ENCODE assay signal across 20 cellular contexts in genomic region chr2:188199716-188200128, GRCh38.
DNase-seq lines count a peak whose midpoint lies in the region; FAIRE-seq and TF ChIP-seq lines count a peak whose summit lies in the region.
"Had no signal": no experiment of that assay in that cellular context is flagged by ENCODE, and none has a peak within 500 bp of the region (broad histone marks: within the 10 kb centered on the region; RNA-seq: fewer than 3 reads in every experiment).

No MANE protein-coding gene starts in this region.

- H3K9me1 ChIP-seq in keratinocyte (ENCODE audit: control insufficient read depth, extremely low read depth, insufficient read depth, low read length): no peaks in the 10 kb centered on the region

- H3K36me3 Mint-ChIP-seq in activated naive CD8-positive, alpha-beta T cell treated with anti-CD3 and anti-CD28 coated beads for 36 hours: no peaks in the 10 kb centered on the region
- H3K36me3 Mint-ChIP-seq: activated naive CD4-positive, alpha-beta T cell treated with anti-CD3 and anti-CD28 coated beads, Interleukin-2, amount 50 U/mL, for 72 hours; neural progenitor cell had no signal

- DNase-seq in AG08395 (ENCODE audit: low spot score) (peak; percentile 92), HTR-8/SVneo (ENCODE audit: insufficient read length, low spot score) (peak; percentile 81), mammary epithelial cell (peak; percentile 87), keratinocyte (ENCODE audit: low read depth, low spot score) (peak; percentile 56), SKM-1 (lab: John Stamatoyannopoulos, UW; ENCODE audit: unreplicated experiment) (no peak), H7 (no peak)
- no peak for DNase-seq in activated naive CD8-positive, alpha-beta T cell treated with anti-CD3 and anti-CD28 coated beads for 36 hours
- DNase-seq in stimulated activated naive CD4-positive, alpha-beta T cell treated with Interleukin-2 at 50 U/mL for 16 hours (lab: John Stamatoyannopoulos, UW): no peak
- DNase-seq: activated CD8-positive, alpha-beta T cell treated with anti-CD3 and anti-CD28 coated beads for 36 hours; BE2C; effector memory CD8-positive, alpha-beta T cell; NCI-H1417; NCI-H774; stimulated activated CD4-positive, alpha-beta T cell treated with anti-CD3 and anti-CD28 coated beads, Interleukin-1b, Interleukin-23, amount 100 ng/mL, for 48 hours; T-helper 1 cell had no signal

- 8% methylated on average over 3 of the region's 3 CpGs for WGBS in mammary epithelial cell (ENCODE audit: low coverage, missing lambda C conversion rate)

- no TSS peak for BruUV-seq in mammary epithelial cell (replicated peaks; lab: Mats Ljungman, UMichigan)

- intact Hi-C loops in mammary epithelial cell (cut with micrococcal nuclease): loop anchor here (5.0 kb wide), 1 partner anchor 57 kb away; no protein-coding TSS in a partner anchor

- no peaks in the 10 kb centered on the region for H3K9me3 Mint-ChIP-seq in activated naive CD8-positive, alpha-beta T cell treated with anti-CD3 and anti-CD28 coated beads for 36 hours
- H3K9me3 Mint-ChIP-seq: activated naive CD4-positive, alpha-beta T cell treated with anti-CD3 and anti-CD28 coated beads, Interleukin-2, amount 50 U/mL, for 72 hours; GM23338; neural progenitor cell; stimulated activated naive CD8-positive, alpha-beta T cell treated with anti-CD3 and anti-CD28 coated beads, Interleukin-15, Interleukin-2, amounts not matched to agents 100 ng/mL and 50 ng/mL, for 24 hours had no signal

- dilution Hi-C loops in mammary epithelial cell (cut with HindIII; ENCODE audit: low sequenced_read_pairs) (no loop called here), keratinocyte (cut with MboI; ENCODE audit: extremely low pct_ligation_motif_present, low sequenced_read_pairs) (no loop called here)

- H3K4me3 Mint-ChIP-seq in activated naive CD8-positive, alpha-beta T cell treated with anti-CD3 and anti-CD28 coated beads for 36 hours: no peak overlapping the region
- H3K4me3 Mint-ChIP-seq: activated CD8-positive, alpha-beta T cell treated with anti-CD3 and anti-CD28 coated beads for 36 hours; effector memory CD8-positive, alpha-beta T cell; GM23338; neural progenitor cell; stimulated activated naive CD8-positive, alpha-beta T cell treated with anti-CD3 and anti-CD28 coated beads, Interleukin-15, Interleukin-2, amounts not matched to agents 100 ng/mL and 50 ng/mL, for 24 hours had no signal

- H3K9me3 ChIP-seq in mammary epithelial cell (replicated peaks; ENCODE audit: insufficient read depth, low read length): no peaks in the 10 kb centered on the region
- no peaks in the 10 kb centered on the region for H3K9me3 ChIP-seq in keratinocyte (ENCODE audit: control insufficient read depth, low read depth, low read length)
- H3K9me3 ChIP-seq: BE2C had no signal

- H3K4me3 ChIP-seq in mammary epithelial cell (replicated peaks in 1 of 3; ENCODE audit: insufficient read depth in 1 of 3, low read depth in 2 of 3, low read length in 3 of 3) (no peak overlapping the region), keratinocyte (ENCODE audit: control insufficient read depth in 2 of 3, extremely low read depth in 1 of 3, insufficient read depth in 2 of 3, low read depth in 1 of 3, low read length in 3 of 3) (no peak overlapping the region), H7 (ENCODE audit: insufficient read depth, low read depth, low read length) (no peak overlapping the region)
- H3K4me3 ChIP-seq: GM23338, neural progenitor cell had no signal

- H3K27me3 Mint-ChIP-seq in activated naive CD8-positive, alpha-beta T cell treated with anti-CD3 and anti-CD28 coated beads for 36 hours: peaks cover 5% of the 10 kb centered on the region
- H3K27me3 Mint-ChIP-seq: activated CD8-positive, alpha-beta T cell treated with anti-CD3 and anti-CD28 coated beads for 36 hours; effector memory CD8-positive, alpha-beta T cell; stimulated activated naive CD8-positive, alpha-beta T cell treated with anti-CD3 and anti-CD28 coated beads, Interleukin-15, Interleukin-2, amounts not matched to agents 100 ng/mL and 50 ng/mL, for 24 hours had no signal

- H3K4me1 ChIP-seq in mammary epithelial cell (ENCODE audit: insufficient read depth, low read length) (peaks cover 26% of the 10 kb centered on the region), keratinocyte (ENCODE audit: control insufficient read depth, extremely low read depth, insufficient read depth, low read length) (peaks cover 9% of the 10 kb centered on the region)
- H3K4me1 ChIP-seq: BE2C, neural progenitor cell had no signal

- CTCF ChIA-PET in mammary epithelial cell (lab: Charles Lee; ENCODE audit: low non-redundant PET): no interaction called here

- TF ChIP-seq CTCF in mammary epithelial cell (conservative IDR thresholded peaks at IDR 0.05 in 1 of 2, IDR thresholded peaks at IDR 0.05 in 1 of 2; ENCODE audit: extremely low read depth in 1 of 2, insufficient read depth in 1 of 2, low read depth in 1 of 2, low read length in 2 of 2) (no peak), keratinocyte (optimal IDR thresholded peaks at IDR 0.05 in 1 of 3, IDR thresholded peaks at IDR 0.05 in 1 of 3, conservative IDR thresholded peaks at IDR 0.05 in 1 of 3; ENCODE audit: extremely low read depth in 1 of 3, insufficient read depth in 2 of 3, low read length in 3 of 3) (no peak)

- in situ Hi-C loops in mammary epithelial cell (cut with MboI; ENCODE audit: low sequenced_read_pairs in 2 of 2): no loop called here

- no peaks in the 10 kb centered on the region for H4K20me1 ChIP-seq in mammary epithelial cell (ENCODE audit: insufficient read depth, low read length)
- H4K20me1 ChIP-seq in keratinocyte (ENCODE audit: control insufficient read depth, extremely low read depth, insufficient read depth, low read length): no peaks in the 10 kb centered on the region

- H3K27me3 ChIP-seq in mammary epithelial cell (ENCODE audit: insufficient read depth, low read length): no peaks in the 10 kb centered on the region
- no peaks in the 10 kb centered on the region for H3K27me3 ChIP-seq in keratinocyte (ENCODE audit: control insufficient read depth, extremely low read depth, insufficient read depth, low read length)
- H3K27me3 ChIP-seq in H7 (ENCODE audit: control insufficient read depth, insufficient read depth, low read length): no peaks in the 10 kb centered on the region
- H3K27me3 ChIP-seq: BE2C, neural progenitor cell had no signal

- H2AFZ ChIP-seq in mammary epithelial cell (ENCODE audit: low read depth, low read length): peak overlapping the region; percentile 62
- peak overlapping the region; percentile 39 for H2AFZ ChIP-seq in keratinocyte (ENCODE audit: control insufficient read depth, low read length)
- H2AFZ ChIP-seq: GM23338, neural progenitor cell had no signal

- peak overlapping the region; percentile 60 for H3K4me2 ChIP-seq in mammary epithelial cell (ENCODE audit: insufficient read depth, low read depth, low read length)
- H3K4me2 ChIP-seq in keratinocyte (ENCODE audit: control insufficient read depth, extremely low read depth, insufficient read depth, low read depth, low read length): peak overlapping the region; percentile 35
- H3K4me2 ChIP-seq: GM23338, neural progenitor cell had no signal

- H3K27ac ChIP-seq in mammary epithelial cell (ENCODE audit: insufficient read depth, low read depth, low read length): peak overlapping the region; percentile 82
- H3K27ac ChIP-seq in keratinocyte (ENCODE audit: control insufficient read depth, insufficient read depth, low read length): peak overlapping the region; percentile 42
- H3K27ac ChIP-seq: neural progenitor cell had no signal

- FAIRE-seq in HTR-8/SVneo (lab: Jason Lieb, UNC): peak; percentile 74
- peak; percentile 5 for FAIRE-seq in keratinocyte (lab: Jason Lieb, UNC)
- FAIRE-seq: islet of Langerhans had no signal

- H3K79me2 ChIP-seq in mammary epithelial cell (ENCODE audit: insufficient read depth, low read length) (no peaks in the 10 kb centered on the region), keratinocyte (ENCODE audit: control insufficient read depth, insufficient read depth, low read length) (no peaks in the 10 kb centered on the region)

- H3K36me3 ChIP-seq in mammary epithelial cell (ENCODE audit: insufficient read depth, low read length): no peaks in the 10 kb centered on the region
- no peaks in the 10 kb centered on the region for H3K36me3 ChIP-seq in keratinocyte (ENCODE audit: control insufficient read depth in 2 of 2, extremely low read depth in 1 of 2, insufficient read depth in 2 of 2, low read length in 2 of 2)
- H3K36me3 ChIP-seq in H7 (replicated peaks; ENCODE audit: control insufficient read depth, insufficient read depth, low read length): no peaks in the 10 kb centered on the region
- H3K36me3 ChIP-seq: BE2C, neural progenitor cell had no signal

- H3K9ac ChIP-seq in mammary epithelial cell (ENCODE audit: insufficient read depth, low read length) (peak overlapping the region; percentile 11), keratinocyte (ENCODE audit: control insufficient read depth, extremely low read depth, insufficient read depth, low read length) (no peak overlapping the region)
- H3K9ac ChIP-seq: neural progenitor cell had no signal

- H3K27ac Mint-ChIP-seq in activated naive CD8-positive, alpha-beta T cell treated with anti-CD3 and anti-CD28 coated beads for 36 hours: no peak overlapping the region
- H3K27ac Mint-ChIP-seq: activated CD8-positive, alpha-beta T cell treated with anti-CD3 and anti-CD28 coated beads for 36 hours; activated naive CD4-positive, alpha-beta T cell treated with anti-CD3 and anti-CD28 coated beads, Interleukin-2, amount 50 U/mL, for 72 hours; effector memory CD8-positive, alpha-beta T cell; GM23338; neural progenitor cell; stimulated activated naive CD8-positive, alpha-beta T cell treated with anti-CD3 and anti-CD28 coated beads, Interleukin-15, Interleukin-2, amounts not matched to agents 100 ng/mL and 50 ng/mL, for 24 hours had no signal

- no peaks in the 10 kb centered on the region for H3K4me1 Mint-ChIP-seq in activated naive CD8-positive, alpha-beta T cell treated with anti-CD3 and anti-CD28 coated beads for 36 hours
- H3K4me1 Mint-ChIP-seq: neural progenitor cell had no signal

Comparison
In these comparisons a context has a peak if more than half of its experiments do, and no peak if none do; other contexts are left out.
1. DNase-seq: peak in AG08395 (single experiment), HTR-8/SVneo (single experiment), mammary epithelial cell (single experiment) and keratinocyte (single experiment); none in activated naive CD8-positive, alpha-beta T cell treated with anti-CD3 and anti-CD28 coated beads for 36 hours (single experiment), stimulated activated naive CD4-positive, alpha-beta T cell treated with Interleukin-2 at 50 U/mL for 16 hours (single experiment), SKM-1 (single experiment) and H7 (single experiment).